ENCODE assay signal across 10 cellular contexts in the genomic region with DNA sequence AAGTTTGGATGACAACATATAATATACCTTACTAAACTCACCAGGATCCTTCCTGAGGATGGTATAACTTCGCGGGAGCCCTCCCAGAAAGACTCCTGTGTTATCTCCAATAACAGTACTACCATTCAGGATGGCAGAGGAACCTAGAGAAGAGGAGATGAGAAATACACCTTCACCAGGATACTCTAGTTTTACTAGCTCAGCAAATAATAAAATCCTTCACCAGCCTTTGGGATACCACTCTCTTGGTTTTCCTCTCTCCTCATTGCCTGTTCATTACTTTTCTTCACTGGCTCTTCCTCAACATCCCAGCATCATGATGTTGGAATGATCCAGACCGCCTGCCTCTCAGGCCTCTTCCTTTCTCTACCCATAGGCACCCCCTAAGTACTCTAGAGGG.
"Had no signal": no experiment of that assay in that cellular context is flagged by ENCODE, and none has a peak within 500 bp of the region (broad histone marks: within the 10 kb centered on the region; RNA-seq: fewer than 3 reads in every experiment).

No MANE protein-coding gene starts in this region.

- H3K36me3 ChIP-seq: HAP-1 had no signal

- ATAC-seq: GM23338, HCT116 had no signal

- H3K9ac ChIP-seq: KMS-11 had no signal

- H3K4me1 ChIP-seq: HAP-1 had no signal

- H3K4me2 ChIP-seq: GM23338, KMS-11 had no signal

- H3K4me3 ChIP-seq: GM23338, HAP-1 had no signal

- H2AFZ ChIP-seq: GM23338 had no signal

- H3K27ac ChIP-seq: HL-60, KMS-11 had no signal

- DNase-seq: H7, HFFc6, IMR-90, Karpas-422, KBM-7 had no signal

- H3K9me3 ChIP-seq: HAP-1 had no signal
